12 cellular contexts compared by ENCODE assay signal in genomic region chr11:94706211-94706610, GRCh38.
DNase-seq lines count a peak whose midpoint lies in the region; ATAC-seq, FAIRE-seq and TF ChIP-seq lines count a peak whose summit lies in the region.
"Had no signal": no experiment of that assay in that cellular context is flagged by ENCODE, and none has a peak within 500 bp of the region (broad histone marks: within the 10 kb centered on the region; RNA-seq: fewer than 3 reads in every experiment).

No MANE protein-coding gene starts in this region.

- no peaks in the 10 kb centered on the region for H3K27me3 Mint-ChIP-seq in astrocyte (ENCODE audit: low read depth, unreplicated experiment)
- peaks cover 4% of the 10 kb centered on the region for H3K27me3 Mint-ChIP-seq in activated CD4-positive, alpha-beta T cell treated with anti-CD3 and anti-CD28 coated beads for 36 hours

- FAIRE-seq in astrocyte (lab: Jason Lieb, UNC) (peak; percentile 91), keratinocyte (lab: Jason Lieb, UNC) (peak; percentile 98)

- peaks cover 4% of the 10 kb centered on the region for H3K4me1 ChIP-seq in astrocyte (ENCODE audit: insufficient read depth, low read length)
- H3K4me1 ChIP-seq in keratinocyte (ENCODE audit: control insufficient read depth, extremely low read depth, insufficient read depth, low read length) = peaks cover 35% of the 10 kb centered on the region
- H3K4me1 ChIP-seq: lower lobe of right lung had no signal

- no peaks in the 10 kb centered on the region for H3K9me1 ChIP-seq in keratinocyte (ENCODE audit: control insufficient read depth, extremely low read depth, insufficient read depth, low read length)

- H3K9ac ChIP-seq in astrocyte (ENCODE audit: low read length) = peak overlapping the region; percentile 23
- H3K9ac ChIP-seq in keratinocyte (ENCODE audit: control insufficient read depth, extremely low read depth, insufficient read depth, low read length) = peak overlapping the region; percentile 99

- H3K27ac ChIP-seq in astrocyte (ENCODE audit: low read depth, low read length) (peak overlapping the region; percentile 45), keratinocyte (ENCODE audit: control insufficient read depth, insufficient read depth, low read length) (peak overlapping the region; percentile 99)
- H3K27ac ChIP-seq: lower lobe of right lung had no signal

- H3K36me3 ChIP-seq in MG63 (no peaks in the 10 kb centered on the region), astrocyte (ENCODE audit: insufficient read depth, low read length) (no peaks in the 10 kb centered on the region), keratinocyte (ENCODE audit: control insufficient read depth in 2 of 2, extremely low read depth in 1 of 2, insufficient read depth in 2 of 2, low read length in 2 of 2) (peaks cover 0 to 10% of the 10 kb centered on the region in 2 experiments)
- H3K36me3 ChIP-seq: lower lobe of right lung had no signal

- no peaks in the 10 kb centered on the region for H3K9me3 ChIP-seq in MG63
- no peaks in the 10 kb centered on the region for H3K9me3 ChIP-seq in astrocyte (ENCODE audit: insufficient read depth, low read depth, low read length)
- H3K9me3 ChIP-seq in keratinocyte (ENCODE audit: control insufficient read depth, low read depth, low read length) = no peaks in the 10 kb centered on the region
- H3K9me3 ChIP-seq: lower lobe of right lung had no signal

- H2AFZ ChIP-seq in astrocyte (ENCODE audit: low read depth, low read length) (peak overlapping the region; percentile 30), keratinocyte (ENCODE audit: control insufficient read depth, low read length) (peak overlapping the region; percentile 4)

- CTCF ChIA-PET in activated CD4-positive, alpha-beta T cell treated with anti-CD3 and anti-CD28 coated beads for 36 hours (lab: Charles Lee) = interaction anchor here (1.5 kb wide), 1 partner anchor 36 kb away, joined by 4 read pairs; no protein-coding TSS in a partner anchor

- H3K4me3 Mint-ChIP-seq in astrocyte (ENCODE audit: unreplicated experiment) = peak overlapping the region; percentile 69
- no peak overlapping the region for H3K4me3 Mint-ChIP-seq in activated CD4-positive, alpha-beta T cell treated with anti-CD3 and anti-CD28 coated beads for 36 hours
- H3K4me3 Mint-ChIP-seq: activated CD8-positive, alpha-beta T cell treated with anti-CD3 and anti-CD28 coated beads for 36 hours had no signal

- H3K36me3 Mint-ChIP-seq in astrocyte (ENCODE audit: low read depth, unreplicated experiment) = no peaks in the 10 kb centered on the region
- H3K36me3 Mint-ChIP-seq in activated CD4-positive, alpha-beta T cell treated with anti-CD3 and anti-CD28 coated beads for 36 hours (ENCODE audit: low read depth) = no peaks in the 10 kb centered on the region
- H3K36me3 Mint-ChIP-seq: activated naive CD4-positive, alpha-beta T cell treated with anti-CD3 and anti-CD28 coated beads, Interleukin-2, amount 50 U/mL, for 72 hours had no signal

- dilution Hi-C loops in keratinocyte (cut with MboI; ENCODE audit: extremely low pct_ligation_motif_present, low sequenced_read_pairs) = no loop called here

- H4K20me1 ChIP-seq in astrocyte (ENCODE audit: insufficient read depth, low read length) (no peaks in the 10 kb centered on the region), keratinocyte (ENCODE audit: control insufficient read depth, extremely low read depth, insufficient read depth, low read length) (no peaks in the 10 kb centered on the region)

- peaks cover 16% of the 10 kb centered on the region for H3K4me1 Mint-ChIP-seq in astrocyte (ENCODE audit: low read depth, unreplicated experiment)
- no peaks in the 10 kb centered on the region for H3K4me1 Mint-ChIP-seq in activated CD4-positive, alpha-beta T cell treated with anti-CD3 and anti-CD28 coated beads for 36 hours

- H3K79me2 ChIP-seq in astrocyte (ENCODE audit: insufficient read depth, low read length) (no peaks in the 10 kb centered on the region), keratinocyte (ENCODE audit: control insufficient read depth, insufficient read depth, low read length) (peaks cover 48% of the 10 kb centered on the region)

- H3K27ac Mint-ChIP-seq in astrocyte (ENCODE audit: unreplicated experiment) = peak overlapping the region; percentile 74
- H3K27ac Mint-ChIP-seq in activated CD4-positive, alpha-beta T cell treated with anti-CD3 and anti-CD28 coated beads for 36 hours = no peak overlapping the region
- H3K27ac Mint-ChIP-seq: activated CD8-positive, alpha-beta T cell treated with anti-CD3 and anti-CD28 coated beads for 36 hours; activated naive CD4-positive, alpha-beta T cell treated with anti-CD3 and anti-CD28 coated beads, Interleukin-2, amount 50 U/mL, for 72 hours had no signal

- H3K4me3 ChIP-seq in MG63 = peak overlapping the region; percentile 3; the same call in 1 of the 2 replicates
- H3K4me3 ChIP-seq in astrocyte (ENCODE audit: insufficient read depth, low read depth, low read length) = peak overlapping the region; percentile 27
- H3K4me3 ChIP-seq in keratinocyte (ENCODE audit: control insufficient read depth in 2 of 3, extremely low read depth in 1 of 3, insufficient read depth in 2 of 3, low read depth in 1 of 3, low read length in 3 of 3) = peak overlapping the region; percentile 65 to 96 (median 85)
- H3K4me3 ChIP-seq: lower lobe of right lung had no signal

- no peaks in the 10 kb centered on the region for H3K27me3 ChIP-seq in MG63
- no peaks in the 10 kb centered on the region for H3K27me3 ChIP-seq in astrocyte (ENCODE audit: insufficient read depth, low read length)
- H3K27me3 ChIP-seq in keratinocyte (ENCODE audit: control insufficient read depth, extremely low read depth, insufficient read depth, low read length) = no peaks in the 10 kb centered on the region

- POLR2A ChIA-PET in activated CD4-positive, alpha-beta T cell treated with anti-CD3 and anti-CD28 coated beads for 36 hours (lab: Charles Lee) = no interaction called here

- intact Hi-C loops in activated CD4-positive, alpha-beta T cell treated with anti-CD3 and anti-CD28 coated beads for 36 hours (cut with DNase I, micrococcal nuclease) = no loop called here

- DNase-seq in A172 (ENCODE audit: low spot score) (peak; percentile 16), MG63 (peak; percentile 83), astrocyte (ENCODE audit: low read depth) (peak; percentile 67), keratinocyte (ENCODE audit: low read depth, low spot score) (peak; percentile 72), UCSD-AML1 (lab: John Stamatoyannopoulos, UW; ENCODE audit: unreplicated experiment) (no peak)
- no peak for DNase-seq in activated CD4-positive, alpha-beta T cell treated with anti-CD3 and anti-CD28 coated beads for 36 hours
- DNase-seq: activated CD8-positive, alpha-beta T cell treated with anti-CD3 and anti-CD28 coated beads for 36 hours; lower lobe of right lung; NCI-H510A had no signal

- H3K9me3 Mint-ChIP-seq in astrocyte (ENCODE audit: unreplicated experiment) = no peaks in the 10 kb centered on the region
- no peaks in the 10 kb centered on the region for H3K9me3 Mint-ChIP-seq in activated CD4-positive, alpha-beta T cell treated with anti-CD3 and anti-CD28 coated beads for 36 hours (ENCODE audit: low read depth)
- H3K9me3 Mint-ChIP-seq: activated CD8-positive, alpha-beta T cell treated with anti-CD3 and anti-CD28 coated beads for 36 hours; activated naive CD4-positive, alpha-beta T cell treated with anti-CD3 and anti-CD28 coated beads, Interleukin-2, amount 50 U/mL, for 72 hours had no signal

- no peak for ATAC-seq in GM21723 (IDR thresholded peaks at IDR 0.05; ENCODE audit: unreplicated experiment)
- ATAC-seq in activated CD4-positive, alpha-beta T cell treated with anti-CD3 and anti-CD28 coated beads for 36 hours = no peak
- no peak for ATAC-seq in GM21526 (IDR thresholded peaks at IDR 0.05; ENCODE audit: low FRiP score, unreplicated experiment)
- ATAC-seq: activated CD8-positive, alpha-beta T cell treated with anti-CD3 and anti-CD28 coated beads for 36 hours; activated naive CD4-positive, alpha-beta T cell treated with anti-CD3 and anti-CD28 coated beads, Interleukin-2, amount 50 U/mL, for 72 hours; lower lobe of right lung had no signal

- H3K4me2 ChIP-seq in astrocyte (ENCODE audit: low read length) = peak overlapping the region; percentile 72
- H3K4me2 ChIP-seq in keratinocyte (ENCODE audit: control insufficient read depth, extremely low read depth, insufficient read depth, low read depth, low read length) = peak overlapping the region; percentile 95

- TF ChIP-seq CTCF in astrocyte (IDR thresholded peaks at IDR 0.05; ENCODE audit: insufficient read depth, low read depth, low read length) = no peak
- no peak for TF ChIP-seq CTCF in keratinocyte (optimal IDR thresholded peaks at IDR 0.05 in 1 of 3, IDR thresholded peaks at IDR 0.05 in 1 of 3, conservative IDR thresholded peaks at IDR 0.05 in 1 of 3; ENCODE audit: extremely low read depth in 1 of 3, insufficient read depth in 2 of 3, low read length in 3 of 3)

Comparison
In these comparisons a context has a peak if more than half of its experiments do, and no peak if none do; other contexts are left out.
1. DNase-seq: peak in A172 (single experiment), MG63 (single experiment), astrocyte (single experiment) and keratinocyte (single experiment); none in activated CD4-positive, alpha-beta T cell treated with anti-CD3 and anti-CD28 coated beads for 36 hours (single experiment) and UCSD-AML1 (single experiment).
2. H3K4me3 ChIP-seq: peak in every context shown above with its lines; median percentile 85 in keratinocyte; 27 in astrocyte; 3 in MG63.